Comparison of ENCODE assay signal across 14 cellular contexts in the genomic region with DNA sequence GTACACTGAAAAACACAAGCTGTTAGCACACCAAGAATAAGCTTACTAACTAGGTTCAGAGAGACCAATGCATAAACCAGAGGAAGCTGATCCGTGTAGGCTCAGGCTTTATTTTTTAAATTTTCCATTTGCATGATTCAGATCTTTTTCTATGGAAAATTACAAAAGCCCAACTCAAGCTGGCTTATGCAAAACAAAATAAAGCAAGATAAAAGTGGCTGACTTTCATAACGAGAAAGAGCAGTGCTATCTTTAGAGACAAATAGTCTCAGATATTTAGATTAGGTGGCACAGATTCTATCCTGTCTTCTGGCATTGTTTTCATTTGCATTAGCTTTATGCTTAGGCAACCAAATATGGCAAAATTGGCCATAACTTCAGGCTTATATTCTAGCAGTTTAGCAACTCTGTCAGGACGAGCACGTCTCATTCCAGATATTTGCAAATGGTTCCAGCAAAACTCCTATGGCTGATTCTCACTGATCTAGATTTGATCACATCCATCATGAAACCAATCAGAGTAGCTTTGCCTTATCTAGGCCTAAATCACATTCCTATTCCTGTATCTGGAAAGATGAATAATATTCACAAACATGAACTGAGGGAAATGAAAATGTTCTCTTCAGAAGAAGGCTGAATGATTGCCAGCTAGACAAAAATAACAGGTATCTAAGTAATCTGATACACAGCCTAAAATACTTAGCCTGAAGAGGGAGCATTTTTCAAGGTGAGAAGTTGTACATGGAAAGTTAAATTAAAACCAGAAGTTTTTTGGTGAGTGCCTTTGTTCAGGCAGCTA.
DNase-seq lines count a peak whose midpoint lies in the region; ATAC-seq and TF ChIP-seq lines count a peak whose summit lies in the region.
"Had no signal": no experiment of that assay in that cellular context is flagged by ENCODE, and none has a peak within 500 bp of the region (broad histone marks: within the 10 kb centered on the region; RNA-seq: fewer than 3 reads in every experiment).

No MANE protein-coding gene starts in this region.

- ATAC-seq in GM18505 (IDR thresholded peaks at IDR 0.05; ENCODE audit: unreplicated experiment) (no peak), HG02642 (IDR thresholded peaks at IDR 0.05; ENCODE audit: poor library complexity, unreplicated experiment) (no peak), GM19397 (IDR thresholded peaks at IDR 0.05; ENCODE audit: unreplicated experiment) (no peak)

- H3K27me3 ChIP-seq in Loucy (ENCODE audit: insufficient read depth, low read length, poor library complexity, severe bottlenecking) (no peaks in the 10 kb centered on the region), kidney epithelial cell (ENCODE audit: control insufficient read depth, insufficient read depth, low read length) (no peaks in the 10 kb centered on the region)
- H3K27me3 ChIP-seq: sigmoid colon, transverse colon had no signal

- H3K4me3 ChIP-seq in Loucy (ENCODE audit: low read length, poor library complexity, severe bottlenecking) (no peak overlapping the region), astrocyte of the cerebellum (ENCODE audit: low read depth, low read length) (no peak overlapping the region), kidney epithelial cell (ENCODE audit: low read depth, low read length) (no peak overlapping the region)
- H3K4me3 ChIP-seq: sigmoid colon, transverse colon had no signal

- H3K9me2 ChIP-seq in Loucy (replicated peaks; ENCODE audit: low read depth, low read length): no peaks in the 10 kb centered on the region

- no peaks in the 10 kb centered on the region for H3K4me1 ChIP-seq in Loucy (ENCODE audit: insufficient read depth, low read length, poor library complexity, severe bottlenecking)
- H3K4me1 ChIP-seq: transverse colon had no signal

- no peaks in the 10 kb centered on the region for H3K79me2 ChIP-seq in Loucy (ENCODE audit: insufficient read depth, low read length)

- in situ Hi-C loops in astrocyte of the cerebellum (cut with HindIII; ENCODE audit: low sequenced_read_pairs): no loop called here

- no peak overlapping the region for H3K4me2 ChIP-seq in Loucy (ENCODE audit: low read depth, low read length, poor library complexity, severe bottlenecking)

- no peaks in the 10 kb centered on the region for H3K36me3 ChIP-seq in Loucy (ENCODE audit: insufficient read depth, low read length)
- no peaks in the 10 kb centered on the region for H3K36me3 ChIP-seq in kidney epithelial cell (ENCODE audit: control insufficient read depth, insufficient read depth, low read length)
- H3K36me3 ChIP-seq: sigmoid colon, transverse colon had no signal

- H3K9me3 ChIP-seq in Loucy (ENCODE audit: insufficient read depth, low read depth, low read length): 0 out of 2 replicates have a peak, but pooled peaks cover 4% of the 10 kb centered on the region

- no peak overlapping the region for H3K9ac ChIP-seq in Loucy (ENCODE audit: low read depth, low read length, poor library complexity, severe bottlenecking)

- no peak overlapping the region for H3K27ac ChIP-seq in C4-2B
- H3K27ac ChIP-seq: sigmoid colon, transverse colon had no signal

- DNase-seq in astrocyte of the cerebellum (ENCODE audit: low read depth): no peak
- no peak for DNase-seq in kidney epithelial cell (ENCODE audit: low read depth)
- DNase-seq in HPDE6-E6E7 (ENCODE audit: extremely low spot score): no peak
- DNase-seq: activated effector memory CD4-positive, alpha-beta T cell treated with anti-CD3 and anti-CD28 coated beads, Interleukin-2, amount 50 U/mL, for 16 hours; central memory CD4-positive, alpha-beta T cell; NCI-H1417; sigmoid colon; stimulated activated CD4-positive, alpha-beta T cell treated with anti-CD3 and anti-CD28 coated beads, Interleukin-4, amount 100 ng/mL, for 24 hours; transverse colon had no signal

- no peak for TF ChIP-seq POLR2A in GM18505 (IDR thresholded peaks at IDR 0.05; ENCODE audit: borderline replicate concordance, extremely low read depth, insufficient read depth, insufficient read length)

- H3F3A ChIP-seq in Loucy (ENCODE audit: low read depth): no peaks in the 10 kb centered on the region

- H2AFZ ChIP-seq in Loucy (ENCODE audit: low read length): no peak overlapping the region

- H4K20me1 ChIP-seq in Loucy (ENCODE audit: insufficient read depth, low read length, poor library complexity, severe bottlenecking): no peaks in the 10 kb centered on the region

- TF ChIP-seq CTCF in C4-2B (conservative IDR thresholded peaks at IDR 0.05): peak; percentile 23
- peak; percentile 35 for TF ChIP-seq CTCF in Loucy (conservative IDR thresholded peaks at IDR 0.05; ENCODE audit: low read length)
- peak; percentile 4 for TF ChIP-seq CTCF in astrocyte of the cerebellum (IDR thresholded peaks at IDR 0.05; ENCODE audit: low read depth, low read length, missing control alignments)
- TF ChIP-seq CTCF in kidney epithelial cell (IDR thresholded peaks at IDR 0.05; ENCODE audit: insufficient read depth, low read length, poor library complexity, severe bottlenecking): peak; percentile 30
